8 cellular contexts compared by ENCODE assay signal in genomic region chr4:15238720-15239119, GRCh38.
DNase-seq lines count a peak whose midpoint lies in the region; ATAC-seq and TF ChIP-seq lines count a peak whose summit lies in the region.

No MANE protein-coding gene starts in this region.

- no peak overlapping the region for H4K91ac ChIP-seq in H9 (ENCODE audit: insufficient read length, low read depth, low read length)

- no TSS peak for BruUV-seq in OCI-LY7 (replicated peaks; lab: Mats Ljungman, UMichigan)

- H4K20me1 ChIP-seq in H9 (ENCODE audit: control insufficient read depth, insufficient read depth, insufficient read length) (no peaks in the 10 kb centered on the region), OCI-LY7 (ENCODE audit: insufficient read depth, low read length) (no peaks in the 10 kb centered on the region)

- no peak overlapping the region for H3K4ac ChIP-seq in H9 (ENCODE audit: low read depth, low read length)

- H2BK120ac ChIP-seq in H9 (ENCODE audit: low read depth, low read length, poor library complexity, severe bottlenecking), result no peak overlapping the region

- H3K9me3 ChIP-seq in H9 (ENCODE audit: control insufficient read depth, low read depth, low read length) (no peaks in the 10 kb centered on the region), OCI-LY7 (ENCODE audit: low read length) (no peaks in the 10 kb centered on the region), right lobe of liver (no peaks in the 10 kb centered on the region), upper lobe of left lung (no peaks in the 10 kb centered on the region)

- no peak overlapping the region for H4K5ac ChIP-seq in H9 (ENCODE audit: insufficient read length, low read depth, low read length)

- H3K79me1 ChIP-seq in H9 (ENCODE audit: insufficient read depth, low read depth, low read length, poor library complexity, severe bottlenecking), result no peaks in the 10 kb centered on the region

- no peak overlapping the region for H2BK12ac ChIP-seq in H9 (ENCODE audit: insufficient read length, low read depth, low read length)

- no CpG with 5 or more reads among the region's 3 CpGs for WGBS in H9 (ENCODE audit: extremely low coverage, insufficient read length, low lambda C conversion rate)
- 11% methylated on average over 3 of the region's 3 CpGs for WGBS in right lobe of liver (ENCODE audit: insufficient coverage, low coverage, low lambda C conversion rate, missing lambda C conversion rate)
- WGBS in upper lobe of left lung, 2 donors, result 19 to 21% methylated on average over 3 of the region's 3 CpGs

- ATAC-seq in right lobe of liver, result peak; percentile 83 to 93 (median 88)
- peak; percentile 73 to 78 for ATAC-seq in upper lobe of left lung (ENCODE audit: low FRiP score in 2 of 2)

- H3K79me2 ChIP-seq in H9 (ENCODE audit: insufficient read depth, low read length), result no peaks in the 10 kb centered on the region
- H3K79me2 ChIP-seq in OCI-LY7 (ENCODE audit: insufficient read depth, low read depth, low read length), result no peaks in the 10 kb centered on the region

- H3K14ac ChIP-seq in H9 (ENCODE audit: insufficient read depth, low read length), result no peak overlapping the region

- H3K27me3 ChIP-seq in H9 (ENCODE audit: insufficient read depth, low read length) (no peaks in the 10 kb centered on the region), right lobe of liver (no peaks in the 10 kb centered on the region), upper lobe of left lung (no peaks in the 10 kb centered on the region)

- H3K27ac Mint-ChIP-seq in H9 (no peak overlapping the region; a peak in 1 of 7 replicates), chondrocyte (ENCODE audit: unreplicated experiment) (no peak overlapping the region)

- no peaks in the 10 kb centered on the region for H3K23me2 ChIP-seq in H9 (ENCODE audit: insufficient read length, low read depth, low read length, poor library complexity, severe bottlenecking)

- no peak overlapping the region for H3K4me2 ChIP-seq in H9 (ENCODE audit: insufficient read depth, insufficient read length, low read length)
- no peak overlapping the region for H3K4me2 ChIP-seq in OCI-LY7 (ENCODE audit: low read length)

- H3K56ac ChIP-seq in H9 (ENCODE audit: insufficient read length, low read depth, low read length), result no peak overlapping the region

- H3K4me1 ChIP-seq in H9 (ENCODE audit: insufficient read depth, low read length) (no peaks in the 10 kb centered on the region), OCI-LY7 (ENCODE audit: insufficient read depth, low read length, poor library complexity, severe bottlenecking) (no peaks in the 10 kb centered on the region), right lobe of liver (no peaks in the 10 kb centered on the region), upper lobe of left lung (peaks cover 0 to 6% (median 3%) of the 10 kb centered on the region in 4 donors)

- CTCF ChIA-PET in OCI-LY7 (lab: Charles Lee; ENCODE audit: unreplicated experiment), result no interaction called here

- H3K4me3 ChIP-seq in OCI-LY7 (ENCODE audit: low read depth, low read length, poor library complexity, severe bottlenecking) (no peak overlapping the region), right lobe of liver (no peak overlapping the region), upper lobe of left lung (no peak overlapping the region)

- no peak overlapping the region for H3K27ac ChIP-seq in H9 (ENCODE audit: insufficient read length, low read depth, low read length)
- no peak overlapping the region for H3K27ac ChIP-seq in OCI-LY7 (ENCODE audit: low read depth, low read length, poor library complexity, severe bottlenecking)
- no peak overlapping the region for H3K27ac ChIP-seq in right lobe of liver
- no peak overlapping the region for H3K27ac ChIP-seq in upper lobe of left lung

- TF ChIP-seq EP300 in upper lobe of left lung (IDR thresholded peaks at IDR 0.05), result no peak

- H2BK5ac ChIP-seq in H9 (ENCODE audit: insufficient read length, low read length), result no peak overlapping the region

- no peak overlapping the region for H3K18ac ChIP-seq in H9 (ENCODE audit: insufficient read length, low read depth, low read length)

- DNase-seq in NCI-H82 (lab: John Stamatoyannopoulos, UW), result peak; percentile 46
- no peak for DNase-seq in NCI-H82 treated with DMSO at 0.1 percent for 48 hours (lab: John Stamatoyannopoulos, UW; ENCODE audit: unreplicated experiment)
- DNase-seq in H9, result peak; percentile 58
- peak; percentile 30 for DNase-seq in OCI-LY7 (ENCODE audit: low spot score)
- DNase-seq in chondrocyte (ENCODE audit: low spot score), result no peak
- DNase-seq in right lobe of liver, result no peak
- peak in 1 of 2 donors; percentile 37 for DNase-seq in upper lobe of left lung
- DNase-seq in COR-L47 (lab: John Stamatoyannopoulos, UW), result no peak

- H3K9me3 Mint-ChIP-seq in H9, result no peaks in the 10 kb centered on the region
- H3K9me3 Mint-ChIP-seq in chondrocyte (ENCODE audit: low read depth), result no peaks in the 10 kb centered on the region

- H3K36me3 Mint-ChIP-seq in H9 (ENCODE audit: insufficient read depth in 1 of 3, low read depth in 3 of 3), result no peaks in the 10 kb centered on the region; a peak in 1 of 7 replicates
- no peaks in the 10 kb centered on the region for H3K36me3 Mint-ChIP-seq in chondrocyte (ENCODE audit: low read depth)

- H3K9me2 ChIP-seq in OCI-LY7 (ENCODE audit: insufficient read depth, low read length), result no peaks in the 10 kb centered on the region

- H2AK5ac ChIP-seq in H9 (ENCODE audit: insufficient read length, low read length), result no peak overlapping the region

- intact Hi-C loops in OCI-LY7 (cut with micrococcal nuclease; ENCODE audit: unreplicated experiment), result loop anchor here (1.0 to 10.0 kb wide), 4 partner anchors 158 to 716 kb away; no protein-coding TSS in a partner anchor
- intact Hi-C loops in right lobe of liver (cut with DNase I), result loop anchor here (5.0 to 10.0 kb wide), 2 partner anchors 216 to 219 kb away; no protein-coding TSS in a partner anchor

- H3K27me3 Mint-ChIP-seq in H9 (ENCODE audit: low read depth), result no peaks in the 10 kb centered on the region
- no peaks in the 10 kb centered on the region for H3K27me3 Mint-ChIP-seq in chondrocyte (ENCODE audit: low read depth)

- no peak overlapping the region for H2BK20ac ChIP-seq in H9 (ENCODE audit: low read depth, low read length, poor library complexity, severe bottlenecking)

- POLR2A ChIA-PET in OCI-LY7 (lab: Charles Lee), result no interaction called here

- no peak overlapping the region for H3T11ph ChIP-seq in H9 (ENCODE audit: low read length)

- no peak overlapping the region for H3K9ac ChIP-seq in H9 (ENCODE audit: extremely low read depth, insufficient read length, low read length)

- no peaks in the 10 kb centered on the region for H3K36me3 ChIP-seq in OCI-LY7 (ENCODE audit: insufficient read depth, low read length)
- H3K36me3 ChIP-seq in right lobe of liver, result no peaks in the 10 kb centered on the region
- no peaks in the 10 kb centered on the region for H3K36me3 ChIP-seq in upper lobe of left lung

- H3K4me3 Mint-ChIP-seq in H9, result no peak overlapping the region
- no peak overlapping the region for H3K4me3 Mint-ChIP-seq in chondrocyte (ENCODE audit: unreplicated experiment)

- TF ChIP-seq POLR2A in right lobe of liver (IDR thresholded peaks at IDR 0.05) (no peak), upper lobe of left lung (IDR thresholded peaks at IDR 0.05) (no peak)

- no peak overlapping the region for H4K8ac ChIP-seq in H9 (replicated peaks; ENCODE audit: insufficient read length, low read depth, low read length)

- no peak overlapping the region for H3K23ac ChIP-seq in H9 (ENCODE audit: insufficient read length, low read depth, low read length)

- H2AFZ ChIP-seq in H9 (ENCODE audit: low read length) (no peak overlapping the region), OCI-LY7 (ENCODE audit: low read length) (no peak overlapping the region)

- H2BK15ac ChIP-seq in H9 (ENCODE audit: low read depth, low read length), result no peak overlapping the region

- TF ChIP-seq CTCF in H9 (conservative IDR thresholded peaks at IDR 0.05) (peak; percentile 84), OCI-LY7 (conservative IDR thresholded peaks at IDR 0.05; ENCODE audit: low read length) (peak; percentile 82), chondrocyte (IDR thresholded peaks at IDR 0.05) (peak; percentile 86), right lobe of liver (IDR thresholded peaks at IDR 0.05) (peak; percentile 48 to 64 (median 57)), upper lobe of left lung (IDR thresholded peaks at IDR 0.05) (peak; percentile 26 to 74 (median 48))

- H3K4me1 Mint-ChIP-seq in H9, result peaks cover 2 to 7% of the 10 kb centered on the region in 2 experiments; a peak in 2 of 4 replicates
- peaks cover 38% of the 10 kb centered on the region for H3K4me1 Mint-ChIP-seq in chondrocyte (ENCODE audit: low read depth)

Comparison
In these comparisons a context has a peak if more than half of its experiments do, and no peak if none do; other contexts are left out.
1. DNase-seq: peak in NCI-H82 (single experiment), H9 (single experiment) and OCI-LY7 (single experiment); none in NCI-H82 treated with DMSO at 0.1 percent for 48 hours (single experiment), chondrocyte (single experiment), right lobe of liver (0 of 3) and COR-L47 (single experiment).
2. Peak in every context shown above with its lines, with median percentiles within 50 percentile points of each other: CTCF ChIP-seq.